In genomic region chr16:56637814-56638750, GRCh38 we compare ENCODE assay signal across 8 cellular contexts. TPM values are rescaled to one million over a fixed set of nuclear protein-coding genes. Genes with fewer than 3 reads are reported as not detected.
DNase-seq lines count a peak whose midpoint lies in the region; ATAC-seq and TF ChIP-seq lines count a peak whose summit lies in the region.

TSS of gene MT1A (plus strand) at chr16:56638666. CDS start at chr16:56638739, 73 bp downstream.

- H3K36me3 ChIP-seq in Caco-2 (ENCODE audit: control insufficient read depth, insufficient read depth, low read length): no peaks in the 10 kb centered on the region
- no peaks in the 10 kb centered on the region for H3K36me3 ChIP-seq in neural progenitor cell

- H3K9me3 ChIP-seq in Caco-2: no peaks in the 10 kb centered on the region
- no peaks in the 10 kb centered on the region for H3K9me3 ChIP-seq in neural progenitor cell (ENCODE audit: low read depth)

- H3K79me2 ChIP-seq in neural progenitor cell (ENCODE audit: low read depth): no peaks in the 10 kb centered on the region

- H3K4me1 Mint-ChIP-seq in Caco-2 (ENCODE audit: low read depth, unreplicated experiment) (no peaks in the 10 kb centered on the region), neural progenitor cell (peaks cover 12% of the 10 kb centered on the region)

- peaks cover 58% of the 10 kb centered on the region for H4K20me1 ChIP-seq in neural progenitor cell (ENCODE audit: low read depth)

- TF ChIP-seq CTCF in Caco-2 (IDR thresholded peaks at IDR 0.05; ENCODE audit: insufficient read depth in 1 of 2, low read depth in 1 of 2, low read length in 1 of 2, severe bottlenecking in 1 of 2, unreplicated experiment in 1 of 2): no peak
- no peak for TF ChIP-seq CTCF in WI38 (IDR thresholded peaks at IDR 0.05; ENCODE audit: low read depth, low read length)
- no peak for TF ChIP-seq CTCF in foreskin keratinocyte (conservative IDR thresholded peaks at IDR 0.05)
- no peak for TF ChIP-seq CTCF in neural progenitor cell (IDR thresholded peaks at IDR 0.05)

- H3K4me3 ChIP-seq in Caco-2 (ENCODE audit: low read depth, low read length) (peak within 1 kb of the TSS; percentile 45), WI38 (ENCODE audit: low read depth, low read length) (peak within 1 kb of the TSS; percentile 47), neural progenitor cell (peak within 1 kb of the TSS; percentile 46)

- no peak for TF ChIP-seq POLR2A in erythroblast (IDR thresholded peaks at IDR 0.05; ENCODE audit: low read length)

- no peaks in the 10 kb centered on the region for H3K9me3 Mint-ChIP-seq in Caco-2 (ENCODE audit: unreplicated experiment)
- H3K9me3 Mint-ChIP-seq in neural progenitor cell: peaks cover 3% of the 10 kb centered on the region

- H3K27me3 Mint-ChIP-seq in Caco-2 (ENCODE audit: insufficient read depth, unreplicated experiment) (peaks cover 19% of the 10 kb centered on the region), neural progenitor cell (ENCODE audit: insufficient read depth, low read depth) (peaks cover 94% of the 10 kb centered on the region)

- H3K4me2 ChIP-seq in neural progenitor cell: peak within 1 kb of the TSS; percentile 85

- peak; percentile 72 to 80 for DNase-seq in Caco-2
- no peak for DNase-seq in foreskin keratinocyte
- peak; percentile 80 for DNase-seq in neural progenitor cell (ENCODE audit: low spot score)
- no peak for DNase-seq in erythroblast (lab: John Stamatoyannopoulos, UW)
- no peak for DNase-seq in OCI-M1 (lab: John Stamatoyannopoulos, UW)
- DNase-seq in HUDEP-2 (lab: John Stamatoyannopoulos, UW; ENCODE audit: unreplicated experiment in 76 of 76): no peak

- H3F3A ChIP-seq in neural progenitor cell (ENCODE audit: low read depth): no peaks in the 10 kb centered on the region

- H3K4me3 Mint-ChIP-seq in Caco-2 (ENCODE audit: unreplicated experiment) (peak within 1 kb of the TSS; percentile 77), neural progenitor cell (peak within 1 kb of the TSS; percentile 71)

- H2AFZ ChIP-seq in neural progenitor cell (replicated peaks): no peak within 1 kb of the TSS

- H3K27me3 ChIP-seq in Caco-2 (replicated peaks; ENCODE audit: control insufficient read depth, insufficient read depth, low read length) (peaks cover 9% of the 10 kb centered on the region), foreskin keratinocyte (peaks cover 79% of the 10 kb centered on the region), neural progenitor cell (peaks cover 100% of the 10 kb centered on the region)

- intact Hi-C loops in Caco-2 (cut with micrococcal nuclease; ENCODE audit: unreplicated experiment): no loop called here

- ATAC-seq in foreskin keratinocyte: peak; percentile 6
- ATAC-seq in GM21381 (IDR thresholded peaks at IDR 0.05; ENCODE audit: unreplicated experiment): no peak

- H3K4me1 ChIP-seq in Caco-2: no peaks in the 10 kb centered on the region
- H3K4me1 ChIP-seq in foreskin keratinocyte: no peaks in the 10 kb centered on the region
- H3K4me1 ChIP-seq in neural progenitor cell: peaks cover 7% of the 10 kb centered on the region

- no peak within 1 kb of the TSS for H3K9ac ChIP-seq in neural progenitor cell

- no peak within 1 kb of the TSS for H3K27ac Mint-ChIP-seq in Caco-2 (ENCODE audit: unreplicated experiment)
- no peak within 1 kb of the TSS for H3K27ac Mint-ChIP-seq in neural progenitor cell

- CTCF ChIA-PET in Caco-2 (lab: Charles Lee): interaction anchor here (1.2 to 1.8 kb wide), 2 partner anchors 37 to 64 kb away, joined by 4 read pairs; no protein-coding TSS in a partner anchor

- BruUV-seq in Caco-2 (replicated peaks; lab: Mats Ljungman, UMichigan): no TSS peak

- H3K27ac ChIP-seq in foreskin keratinocyte (no peak within 1 kb of the TSS), neural progenitor cell (no peak within 1 kb of the TSS)

- POLR2A ChIA-PET in Caco-2 (lab: Charles Lee): no interaction called here

- H3K36me3 Mint-ChIP-seq in Caco-2 (ENCODE audit: insufficient read depth, unreplicated experiment) (no peaks in the 10 kb centered on the region), neural progenitor cell (no peaks in the 10 kb centered on the region)

RNA-seq across cellular contexts. Expression of gene MT1A, which starts in this region (rescaled TPM):
- total RNA-seq in Caco-2 (2022) (2.0 and 2.5 TPM in 2 replicates), foreskin keratinocyte (not detected in 2 replicates), neural progenitor cell (ENCODE audit: low replicate concordance) (not detected in 2 replicates)
- 0.18 and 0.48 TPM in 2 replicates for polyA plus RNA-seq in foreskin keratinocyte

Comparison
In these comparisons a context has a peak if more than half of its experiments do, and no peak if none do; other contexts are left out.
1. Peak in ATAC-seq in foreskin keratinocyte; RNA of the gene not detected or under 1 TPM.
2. Peak in DNase-seq, H3K4me3 ChIP-seq and H3K4me2 ChIP-seq in neural progenitor cell; RNA of the gene not detected or under 1 TPM.
3. DNase-seq: peak in Caco-2 (2 of 2); none in foreskin keratinocyte (0 of 2), erythroblast (0 of 2), OCI-M1 (single experiment) and HUDEP-2 (0 of 76).
4. Peak in every context shown above with its lines, with median percentiles within 50 percentile points of each other: H3K4me3 ChIP-seq.